Comparison of ENCODE assay signal across 1 cellular context in the genomic region with DNA sequence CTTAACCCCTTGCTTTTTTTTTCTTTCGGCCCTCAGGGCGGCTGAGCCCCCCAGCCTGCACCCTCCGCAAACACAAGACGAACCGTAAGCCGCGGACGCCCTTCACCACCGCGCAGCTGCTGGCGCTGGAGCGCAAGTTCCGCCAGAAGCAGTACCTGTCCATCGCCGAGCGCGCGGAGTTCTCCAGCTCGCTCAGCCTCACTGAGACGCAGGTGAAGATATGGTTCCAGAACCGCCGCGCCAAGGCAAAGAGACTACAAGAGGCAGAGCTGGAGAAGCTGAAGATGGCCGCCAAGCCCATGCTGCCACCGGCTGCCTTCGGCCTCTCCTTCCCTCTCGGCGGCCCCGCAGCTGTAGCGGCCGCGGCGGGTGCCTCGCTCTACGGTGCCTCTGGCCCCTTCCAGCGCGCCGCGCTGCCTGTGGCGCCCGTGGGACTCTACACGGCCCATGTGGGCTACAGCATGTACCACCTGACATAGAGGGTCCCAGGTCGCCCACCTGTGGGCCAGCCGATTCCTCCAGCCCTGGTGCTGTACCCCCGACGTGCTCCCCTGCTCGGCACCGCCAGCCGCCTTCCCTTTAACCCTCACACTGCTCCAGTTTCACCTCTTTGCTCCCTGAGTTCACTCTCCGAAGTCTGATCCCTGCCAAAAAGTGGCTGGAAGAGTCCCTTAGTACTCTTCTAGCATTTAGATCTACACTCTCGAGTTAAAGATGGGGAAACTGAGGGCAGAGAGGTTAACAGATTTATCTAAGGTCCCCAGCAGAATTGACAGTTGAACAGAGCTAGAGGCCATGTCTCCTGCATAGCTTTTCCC.
TF ChIP-seq lines count a peak whose summit lies in the region.

No MANE protein-coding gene starts in this region.

TF ChIP-seq in K562, 482 proteins besides CTCF, POLR2A, EP300 and RAD21:
- TF ChIP-seq EGR1 (conservative IDR thresholded peaks at IDR 0.05) (no peak), KLF16 (IDR thresholded peaks at IDR 0.05) (no peak)
- TF ChIP-seq, protein P1, sequence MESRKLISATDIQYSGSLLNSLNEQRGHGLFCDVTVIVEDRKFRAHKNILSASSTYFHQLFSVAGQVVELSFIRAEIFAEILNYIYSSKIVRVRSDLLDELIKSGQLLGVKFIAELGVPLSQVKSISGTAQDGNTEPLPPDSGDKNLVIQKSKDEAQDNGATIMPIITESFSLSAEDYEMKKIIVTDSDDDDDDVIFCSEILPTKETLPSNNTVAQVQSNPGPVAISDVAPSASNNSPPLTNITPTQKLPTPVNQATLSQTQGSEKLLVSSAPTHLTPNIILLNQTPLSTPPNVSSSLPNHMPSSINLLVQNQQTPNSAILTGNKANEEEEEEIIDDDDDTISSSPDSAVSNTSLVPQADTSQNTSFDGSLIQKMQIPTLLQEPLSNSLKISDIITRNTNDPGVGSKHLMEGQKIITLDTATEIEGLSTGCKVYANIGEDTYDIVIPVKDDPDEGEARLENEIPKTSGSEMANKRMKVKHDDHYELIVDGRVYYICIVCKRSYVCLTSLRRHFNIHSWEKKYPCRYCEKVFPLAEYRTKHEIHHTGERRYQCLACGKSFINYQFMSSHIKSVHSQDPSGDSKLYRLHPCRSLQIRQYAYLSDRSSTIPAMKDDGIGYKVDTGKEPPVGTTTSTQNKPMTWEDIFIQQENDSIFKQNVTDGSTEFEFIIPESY (CRISPR knock-in tag; IDR thresholded peaks at IDR 0.05): peak; percentile 64
TF ChIP-seq in K562: peak in this region for 1.
